In the genomic region with DNA sequence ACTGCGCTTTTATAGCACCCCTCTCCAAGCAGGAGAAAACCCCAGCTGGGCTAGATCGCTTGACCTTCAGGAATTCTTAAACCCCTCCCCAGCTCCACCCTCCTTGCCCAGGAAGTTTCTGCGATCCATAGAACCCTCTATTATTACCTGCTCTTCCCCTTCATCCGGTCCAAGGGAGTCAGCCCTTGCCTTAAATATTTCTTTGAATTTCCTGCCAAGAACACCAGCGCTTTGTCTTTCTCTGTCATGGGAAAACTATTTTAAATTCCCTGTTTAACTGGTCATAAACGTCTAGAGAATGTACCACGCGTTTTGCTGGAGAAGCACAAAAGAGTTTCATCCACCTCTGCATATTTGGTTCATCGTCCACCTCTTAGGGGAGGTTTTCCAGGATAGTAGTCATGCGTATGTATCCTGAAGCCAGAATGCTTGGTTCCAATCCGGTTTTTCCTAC, we compare ENCODE assay signal across 1 cellular context.
TF ChIP-seq lines count a peak whose summit lies in the region.

No MANE protein-coding gene starts in this region.

TF ChIP-seq in SK-N-SH treated with all-trans-retinoic acid at 6 μM for 48 hours, 23 proteins besides CTCF, POLR2A, EP300 and RAD21 (continued from another document):
- TF ChIP-seq ESRRG (CRISPR knock-in tag; IDR thresholded peaks at IDR 0.05) (no peak), POU6F1 (CRISPR knock-in tag; IDR thresholded peaks at IDR 0.05; ENCODE audit: borderline replicate concordance, low read depth) (no peak), ZFP3 (CRISPR knock-in tag; IDR thresholded peaks at IDR 0.05) (no peak)
